ENCODE assay signal across 9 cellular contexts in genomic region chr21:42040411-42041180, GRCh38. TPM values are rescaled to one million over a fixed set of nuclear protein-coding genes. Genes with fewer than 3 reads are reported as not detected.
DNase-seq lines count a peak whose midpoint lies in the region; TF ChIP-seq lines count a peak whose summit lies in the region.
"Had no signal": no experiment of that assay in that cellular context is flagged by ENCODE, and none has a peak within 500 bp of the region (broad histone marks: within the 10 kb centered on the region; RNA-seq: fewer than 3 reads in every experiment).

No MANE protein-coding gene starts in this region.

- H3K27ac Mint-ChIP-seq in mesothelial cell of epicardium, result peak overlapping the region; percentile 74

- intact Hi-C loops in colonic mucosa (cut with DNase I), result no loop called here
- intact Hi-C loops in head of caudate nucleus (cut with DNase I), result no loop called here

- H3K9me3 ChIP-seq in colonic mucosa, result no peaks in the 10 kb centered on the region

- H3K36me3 Mint-ChIP-seq in mesothelial cell of epicardium, result no peaks in the 10 kb centered on the region

- TF ChIP-seq CTCF in colonic mucosa (IDR thresholded peaks at IDR 0.05), result no peak
- no peak for TF ChIP-seq CTCF in mesothelial cell of epicardium (IDR thresholded peaks at IDR 0.05; ENCODE audit: unreplicated experiment)

- no peaks in the 10 kb centered on the region for H3K27me3 ChIP-seq in ACC112 (ENCODE audit: insufficient read depth, low read length)
- H3K27me3 ChIP-seq in colonic mucosa, result no peaks in the 10 kb centered on the region

- H3K79me2 ChIP-seq in ACC112 (ENCODE audit: control insufficient read depth, insufficient read depth, low read length, unreplicated experiment), result no peaks in the 10 kb centered on the region

- peaks cover 27% of the 10 kb centered on the region for H3K4me1 ChIP-seq in ACC112 (ENCODE audit: control insufficient read depth, insufficient read depth, low read length, unreplicated experiment)
- H3K4me1 ChIP-seq in colonic mucosa, result no peaks in the 10 kb centered on the region

- no peaks in the 10 kb centered on the region for H3K27me3 Mint-ChIP-seq in mesothelial cell of epicardium (ENCODE audit: low read depth)

- peak overlapping the region; percentile 26 for H2AFZ ChIP-seq in ACC112 (ENCODE audit: low read length, unreplicated experiment)

- DNase-seq in M059J (ENCODE audit: low read depth) (peak; percentile 100), colonic mucosa (no peak), mesothelial cell of epicardium (ENCODE audit: low spot score in 2 of 2, unreplicated experiment in 2 of 2) (no peak), amygdala (lab: John Stamatoyannopoulos, UW) (no peak), head of caudate nucleus (no peak), NOMO-1 treated with DMSO at 0.1 percent for 48 hours (lab: John Stamatoyannopoulos, UW; ENCODE audit: unreplicated experiment) (no peak)
- DNase-seq in activated naive CD4-positive, alpha-beta T cell treated with Interleukin-2 at 50 U/mL for 16 hours, result no peak
- DNase-seq: NCI-H146 had no signal

- no peak overlapping the region for H3K9ac ChIP-seq in colonic mucosa (ENCODE audit: low read depth in 2 of 2, low read length in 2 of 2)

- no peaks in the 10 kb centered on the region for H3K36me3 ChIP-seq in ACC112 (ENCODE audit: insufficient read depth, low read length)
- H3K36me3 ChIP-seq in colonic mucosa, result no peaks in the 10 kb centered on the region

- H3K4me3 ChIP-seq in ACC112 (ENCODE audit: low read depth, low read length) (peak overlapping the region; percentile 8; the same call in 1 of the 2 replicates), colonic mucosa (no peak overlapping the region)

- H3K4me3 Mint-ChIP-seq in mesothelial cell of epicardium, result no peak overlapping the region

- H3K4me1 Mint-ChIP-seq in mesothelial cell of epicardium, result peaks cover 8% of the 10 kb centered on the region

- H3K9me3 Mint-ChIP-seq in mesothelial cell of epicardium, result peaks cover 7% of the 10 kb centered on the region

- peak overlapping the region; percentile 93 for H3K27ac ChIP-seq in ACC112 (ENCODE audit: low read depth, low read length)
- H3K27ac ChIP-seq in colonic mucosa, result peak overlapping the region; percentile 57

RNA-seq across cellular contexts. Expression of gene ZBTB21, which starts 30.4 kb away (rescaled TPM):
- total RNA-seq in M059J (2014; rRNA removed; shearing (Covaris generic)), result 12.0 and 18.4 TPM in 2 replicates
- 10 to 100 TPM; 10.2 to 15.1 TPM for total RNA-seq in colonic mucosa
- total RNA-seq in mesothelial cell of epicardium, result 15.5 to 17.7 TPM (median 17.4 TPM) in 3 replicates

RNA-seq across cellular contexts. Expression of gene UMODL1, which starts 30.5 kb away (rescaled TPM):
- total RNA-seq in M059J (2014; rRNA removed; shearing (Covaris generic)), result not detected in 2 replicates
- total RNA-seq in colonic mucosa (under 1 TPM; 0.35 to 0.37 TPM), mesothelial cell of epicardium (not detected in 3 replicates)
